7 cellular contexts compared by ENCODE assay signal in the genomic region with DNA sequence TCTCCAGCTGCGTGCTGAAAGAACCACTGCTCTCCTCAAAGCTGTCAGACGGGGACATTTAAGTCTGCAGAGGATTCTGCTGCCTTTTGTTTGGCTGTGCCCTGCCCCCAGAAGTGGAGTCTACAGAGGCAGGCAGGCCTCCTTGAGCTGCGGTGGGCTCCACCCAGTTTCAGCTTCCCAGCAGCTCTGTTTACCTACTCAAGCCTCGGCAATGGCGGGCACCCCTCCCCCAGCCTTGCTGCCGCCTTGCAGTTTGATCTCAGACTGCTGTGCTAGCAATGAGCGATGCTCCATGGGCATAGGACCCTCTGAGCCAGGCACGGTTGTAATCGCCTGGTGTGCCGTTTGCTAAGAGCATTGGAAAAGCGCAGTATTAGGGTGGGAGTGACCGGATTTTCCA.
DNase-seq lines count a peak whose midpoint lies in the region; ATAC-seq and TF ChIP-seq lines count a peak whose summit lies in the region.
"Not testable (repeated sequence)": the region's sequence is repeated elsewhere in the genome, so short reads cannot be mapped to it uniquely, and the experiment has no call there.

No MANE protein-coding gene starts in this region.

- H3K9me3 ChIP-seq in H9 (ENCODE audit: control insufficient read depth, low read depth, low read length); mesenchymal stem cell (ENCODE audit: control insufficient read depth, low read length); neuronal stem cell (replicated peaks in 1 of 2; ENCODE audit: control insufficient read depth in 2 of 2, insufficient read depth in 1 of 2, low read depth in 1 of 2, low read length in 2 of 2): not testable (repeated sequence)

- not testable (repeated sequence) for H3K14ac ChIP-seq in H9 (ENCODE audit: insufficient read depth, low read length); mesenchymal stem cell (ENCODE audit: low read length in 2 of 2); neuronal stem cell (ENCODE audit: low read length)

- H4K8ac ChIP-seq in H9 (replicated peaks; ENCODE audit: insufficient read length, low read depth, low read length), result not testable (repeated sequence)
- H4K8ac ChIP-seq in mesenchymal stem cell (ENCODE audit: low read length) (peak overlapping the region; percentile 60), neuronal stem cell (ENCODE audit: low read depth, low read length) (peak overlapping the region; percentile 72)

- H3K27ac Mint-ChIP-seq in H9, result peak overlapping the region in 1 of 3 experiments; percentile 17; a peak in 1 of 7 replicates
- H3K27ac Mint-ChIP-seq in WTC11, result peak overlapping the region; percentile 48; the same call in 1 of the 2 replicates

- H2BK120ac ChIP-seq in H9 (ENCODE audit: low read depth, low read length, poor library complexity, severe bottlenecking); mesenchymal stem cell (ENCODE audit: low read depth, low read length); neuronal stem cell (ENCODE audit: low read depth, low read length): not testable (repeated sequence)

- peaks cover 0 to 45% (median 2%) of the 10 kb centered on the region in 3 experiments; a peak in 5 of 7 replicates for H3K36me3 Mint-ChIP-seq in H9 (ENCODE audit: insufficient read depth in 1 of 3, low read depth in 3 of 3)
- H3K36me3 Mint-ChIP-seq in WTC11, result not testable (repeated sequence)

- H3K4me3 ChIP-seq in mesenchymal stem cell (ENCODE audit: insufficient read depth in 1 of 2, low read depth in 1 of 2, low read length in 2 of 2); neuronal stem cell (ENCODE audit: low read length in 2 of 2): not testable (repeated sequence)

- not testable (repeated sequence) for H4K91ac ChIP-seq in H9 (ENCODE audit: insufficient read length, low read depth, low read length); mesenchymal stem cell (ENCODE audit: low read length); neuronal stem cell (ENCODE audit: low read depth, low read length, poor library complexity)

- WGBS in H9 (ENCODE audit: extremely low coverage, insufficient read length, low lambda C conversion rate), result no CpG with 5 or more reads among the region's 12 CpGs
- 66% methylated on average over 12 of the region's 12 CpGs for WGBS in mesenchymal stem cell
- no CpG with 5 or more reads among the region's 12 CpGs for WGBS in neuronal stem cell (ENCODE audit: extremely low coverage in 2 of 2, insufficient read length in 2 of 2, insufficient replicate concordance in 1 of 2), 2 donors

- H3K4me1 Mint-ChIP-seq in H9 (peaks cover 17 to 20% of the 10 kb centered on the region in 2 experiments), WTC11 (peaks cover 23% of the 10 kb centered on the region)

- not testable (repeated sequence) for ATAC-seq in WTC11

- H3K9ac ChIP-seq in H9 (ENCODE audit: extremely low read depth, insufficient read length, low read length); mesenchymal stem cell (ENCODE audit: low read length); neuronal stem cell (ENCODE audit: low read depth, low read length, poor library complexity): not testable (repeated sequence)

- H3K4me2 ChIP-seq in H9 (ENCODE audit: insufficient read depth, insufficient read length, low read length); mesenchymal stem cell (ENCODE audit: low read length, poor library complexity, severe bottlenecking): not testable (repeated sequence)
- H3K4me2 ChIP-seq in neuronal stem cell (ENCODE audit: insufficient read depth, low read length, poor library complexity, severe bottlenecking), result peak overlapping the region; percentile 11

- H3K79me1 ChIP-seq in H9 (ENCODE audit: insufficient read depth, low read depth, low read length, poor library complexity, severe bottlenecking); mesenchymal stem cell (replicated peaks; ENCODE audit: low read length, poor library complexity, severe bottlenecking); neuronal stem cell (ENCODE audit: low read depth, low read length): not testable (repeated sequence)

- peak; percentile 48 for DNase-seq in ELF-1 (ENCODE audit: low read depth, low spot score)
- DNase-seq in H9, result peak; percentile 34
- DNase-seq in NCI-H524 (lab: John Stamatoyannopoulos, UW), result peak; percentile 44 to 85
- DNase-seq in NCI-H82 treated with DMSO at 0.1 percent for 48 hours (lab: John Stamatoyannopoulos, UW; ENCODE audit: unreplicated experiment), result peak; percentile 41
- DNase-seq in WTC11 (ENCODE audit: low spot score), result peak; percentile 36
- not testable (repeated sequence) for DNase-seq in mesenchymal stem cell; neuronal stem cell (ENCODE audit: low spot score)

- not testable (repeated sequence) for H3T11ph ChIP-seq in H9 (ENCODE audit: low read length)

- not testable (repeated sequence) for H3K18ac ChIP-seq in H9 (ENCODE audit: insufficient read length, low read depth, low read length)
- H3K18ac ChIP-seq in mesenchymal stem cell (ENCODE audit: low read depth in 1 of 2, low read length in 2 of 2) (peak overlapping the region in 1 of 2 experiments; percentile 34), neuronal stem cell (ENCODE audit: low read length) (peak overlapping the region; percentile 7)

- not testable (repeated sequence) for H3K4me1 ChIP-seq in H9 (ENCODE audit: insufficient read depth, low read length); mesenchymal stem cell (ENCODE audit: control insufficient read depth, insufficient read depth, low read depth, low read length); neuronal stem cell (ENCODE audit: control insufficient read depth in 2 of 2, insufficient read depth in 1 of 2, low read depth in 1 of 2, low read length in 2 of 2)

- not testable (repeated sequence) for H3K36me3 ChIP-seq in mesenchymal stem cell (ENCODE audit: control insufficient read depth in 1 of 2, insufficient read depth in 2 of 2, low read depth in 1 of 2, low read length in 2 of 2); neuronal stem cell (replicated peaks in 1 of 2; ENCODE audit: control insufficient read depth in 2 of 2, insufficient read depth in 2 of 2, low read length in 2 of 2)

- not testable (repeated sequence) for H3K4me3 Mint-ChIP-seq in H9
- H3K4me3 Mint-ChIP-seq in WTC11, result peak overlapping the region; percentile 38

- not testable (repeated sequence) for H2AK5ac ChIP-seq in H9 (ENCODE audit: insufficient read length, low read length); mesenchymal stem cell (ENCODE audit: low read length, severe bottlenecking); neuronal stem cell (ENCODE audit: low read depth, low read length)

- peaks cover 13% of the 10 kb centered on the region for H3K27me3 Mint-ChIP-seq in H9 (ENCODE audit: low read depth)
- not testable (repeated sequence) for H3K27me3 Mint-ChIP-seq in WTC11 (ENCODE audit: low read depth)

- not testable (repeated sequence) for H3K27ac ChIP-seq in H9 (ENCODE audit: insufficient read length, low read depth, low read length); mesenchymal stem cell (ENCODE audit: low read length, poor library complexity, severe bottlenecking); neuronal stem cell (replicated peaks; ENCODE audit: low read length)

- not testable (repeated sequence) for H3K23me2 ChIP-seq in H9 (ENCODE audit: insufficient read length, low read depth, low read length, poor library complexity, severe bottlenecking)

- not testable (repeated sequence) for H2BK20ac ChIP-seq in H9 (ENCODE audit: low read depth, low read length, poor library complexity, severe bottlenecking)

- H2AFZ ChIP-seq in H9 (ENCODE audit: low read length); mesenchymal stem cell (ENCODE audit: low read depth, low read length): not testable (repeated sequence)
- H2AFZ ChIP-seq in neuronal stem cell (ENCODE audit: low read length), result peak overlapping the region; percentile 80

- POLR2A ChIA-PET in WTC11 (lab: Charles Lee), result interaction anchor here (0.6 kb wide), 1 partner anchor 91 kb away, joined by 3 read pairs; no protein-coding TSS in a partner anchor

- H4K5ac ChIP-seq in H9 (ENCODE audit: insufficient read length, low read depth, low read length), result not testable (repeated sequence)

- H3K23ac ChIP-seq in H9 (ENCODE audit: insufficient read length, low read depth, low read length); mesenchymal stem cell (ENCODE audit: low read length in 2 of 2); neuronal stem cell (ENCODE audit: low read depth, low read length, poor library complexity): not testable (repeated sequence)

- H3K56ac ChIP-seq in H9 (ENCODE audit: insufficient read length, low read depth, low read length), result not testable (repeated sequence)

- CTCF ChIA-PET in WTC11 (lab: Charles Lee), result not testable (repeated sequence)

- not testable (repeated sequence) for TF ChIP-seq CTCF in H9 (conservative IDR thresholded peaks at IDR 0.05); WTC11 (IDR thresholded peaks at IDR 0.05)

- H3K79me2 ChIP-seq in H9 (ENCODE audit: insufficient read depth, low read length), result not testable (repeated sequence)

- H3K4ac ChIP-seq in H9 (ENCODE audit: low read depth, low read length); mesenchymal stem cell (ENCODE audit: low read depth in 1 of 2, low read length in 2 of 2); neuronal stem cell (ENCODE audit: low read length): not testable (repeated sequence)

- H3K9me3 Mint-ChIP-seq in H9 (peaks cover 14 to 29% of the 10 kb centered on the region in 2 experiments), WTC11 (peaks cover 26% of the 10 kb centered on the region)

- not testable (repeated sequence) for H3K27me3 ChIP-seq in H9 (ENCODE audit: insufficient read depth, low read length); mesenchymal stem cell (ENCODE audit: control insufficient read depth in 1 of 2, insufficient read depth in 1 of 2, low read length in 2 of 2); neuronal stem cell (ENCODE audit: control insufficient read depth in 3 of 3, insufficient read depth in 3 of 3, low read depth in 1 of 3, low read length in 3 of 3)

- H2BK12ac ChIP-seq in H9 (ENCODE audit: insufficient read length, low read depth, low read length); mesenchymal stem cell (ENCODE audit: low read length in 2 of 2); neuronal stem cell (ENCODE audit: low read length): not testable (repeated sequence)

- H2BK5ac ChIP-seq in H9 (ENCODE audit: insufficient read length, low read length); mesenchymal stem cell (ENCODE audit: low read depth, low read length, poor library complexity, severe bottlenecking); neuronal stem cell (ENCODE audit: low read length): not testable (repeated sequence)

- H4K20me1 ChIP-seq in H9 (ENCODE audit: control insufficient read depth, insufficient read depth, insufficient read length), result not testable (repeated sequence)

- H2BK15ac ChIP-seq in H9 (ENCODE audit: low read depth, low read length); mesenchymal stem cell (ENCODE audit: low read depth, poor library complexity, severe bottlenecking); neuronal stem cell (ENCODE audit: low read length): not testable (repeated sequence)
